Comparison of ENCODE assay signal across 9 cellular contexts in the genomic region with DNA sequence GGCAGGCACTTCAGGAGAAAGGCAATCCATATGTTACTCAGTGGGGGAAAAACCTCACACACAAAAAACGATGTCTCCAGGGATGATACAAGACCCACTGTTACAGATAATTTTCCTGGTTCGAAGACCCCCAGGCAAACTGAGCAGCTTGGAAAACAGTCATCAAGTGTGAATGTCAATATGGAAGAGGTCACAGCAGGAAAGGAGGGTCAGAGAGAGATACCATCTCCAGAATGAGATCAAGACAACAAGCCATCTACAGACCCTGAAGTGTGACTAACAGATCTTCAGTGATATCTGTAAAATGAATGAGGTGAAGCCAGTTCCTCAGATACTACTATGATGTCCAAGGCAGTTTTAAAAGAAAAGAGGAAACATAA. TPM values are rescaled to one million over a fixed set of nuclear protein-coding genes. Genes with fewer than 3 reads are reported as not detected.
DNase-seq lines count a peak whose midpoint lies in the region; TF ChIP-seq lines count a peak whose summit lies in the region.
"Had no signal": no experiment of that assay in that cellular context is flagged by ENCODE, and none has a peak within 500 bp of the region (broad histone marks: within the 10 kb centered on the region; RNA-seq: fewer than 3 reads in every experiment).

No MANE protein-coding gene starts in this region.

- no peaks in the 10 kb centered on the region for H3K27me3 Mint-ChIP-seq in T-helper 1 cell treated with Interleukin-12 subunit alpha and Interleukin-12 subunit beta and Interleukin-4 antibody, amounts not matched to agents 30 μg/mL and 1 μg/mL, for 36 hours (ENCODE audit: low read depth)
- no peaks in the 10 kb centered on the region for H3K27me3 Mint-ChIP-seq in activated T-helper 2 cell treated with anti-CD3 and anti-CD28 coated beads, Interferon-gamma antibody, Interleukin-2, Interleukin-4, amounts not matched to agents 10 μg/mL and 5 μg/mL and 100 μg/mL, durations not matched to agents 14 hours and 24 hours and 36 hours (ENCODE audit: low read depth)
- no peaks in the 10 kb centered on the region for H3K27me3 Mint-ChIP-seq in progenitor cell of endocrine pancreas

- H3K27me3 ChIP-seq in H7 (ENCODE audit: control insufficient read depth, insufficient read depth, low read length), result no peaks in the 10 kb centered on the region

- H3K4me3 Mint-ChIP-seq in T-helper 1 cell treated with Interleukin-12 subunit alpha and Interleukin-12 subunit beta and Interleukin-4 antibody, amounts not matched to agents 30 μg/mL and 1 μg/mL, for 36 hours, result peak overlapping the region; percentile 52
- H3K4me3 Mint-ChIP-seq in activated T-helper 2 cell treated with anti-CD3 and anti-CD28 coated beads, Interferon-gamma antibody, Interleukin-2, Interleukin-4, amounts not matched to agents 10 μg/mL and 5 μg/mL and 100 μg/mL, durations not matched to agents 14 hours and 24 hours and 36 hours (ENCODE audit: low read depth), result no peak overlapping the region
- no peak overlapping the region for H3K4me3 Mint-ChIP-seq in progenitor cell of endocrine pancreas (ENCODE audit: low read depth)

- no peak for TF ChIP-seq CTCF in progenitor cell of endocrine pancreas (IDR thresholded peaks at IDR 0.05; ENCODE audit: unreplicated experiment)

- in situ Hi-C loops in KBM-7 (cut with MboI; ENCODE audit: low pct_unique_long_range_greater_than_20kb, low sequenced_read_pairs), result no loop called here

- no peak for DNase-seq in T-helper 1 cell
- DNase-seq in KBM-7, result peak; percentile 35
- DNase-seq in activated T-helper 2 cell treated with anti-CD3 and anti-CD28 coated beads, Interferon-gamma antibody, Interleukin-2, Interleukin-4, amounts not matched to agents 10 μg/mL and 5 μg/mL and 100 μg/mL, durations not matched to agents 14 hours and 24 hours and 36 hours (ENCODE audit: low spot score), result no peak
- DNase-seq in progenitor cell of endocrine pancreas (ENCODE audit: low spot score, unreplicated experiment), result no peak
- DNase-seq in mesenteric fat pad (ENCODE audit: low spot score), result no peak
- no peak for DNase-seq in kidney glomerular epithelial cell (lab: John Stamatoyannopoulos, UW)
- DNase-seq in H7, result no peak
- DNase-seq: NCI-H226 had no signal

- intact Hi-C loops in activated T-helper 2 cell treated with anti-CD3 and anti-CD28 coated beads, Interferon-gamma antibody, Interleukin-2, Interleukin-4, amounts not matched to agents 10 μg/mL and 5 μg/mL and 100 μg/mL, durations not matched to agents 14 hours and 24 hours and 36 hours (cut with micrococcal nuclease), result loop anchor here (1.0 kb wide), 1 partner anchor 29 kb away; a partner anchor contains a TSS

- peaks cover 26% of the 10 kb centered on the region for H3K36me3 Mint-ChIP-seq in T-helper 1 cell treated with Interleukin-12 subunit alpha and Interleukin-12 subunit beta and Interleukin-4 antibody, amounts not matched to agents 30 μg/mL and 1 μg/mL, for 36 hours (ENCODE audit: low read depth)
- peaks cover 56% of the 10 kb centered on the region for H3K36me3 Mint-ChIP-seq in activated T-helper 2 cell treated with anti-CD3 and anti-CD28 coated beads, Interferon-gamma antibody, Interleukin-2, Interleukin-4, amounts not matched to agents 10 μg/mL and 5 μg/mL and 100 μg/mL, durations not matched to agents 14 hours and 24 hours and 36 hours (ENCODE audit: low read depth)
- H3K36me3 Mint-ChIP-seq in progenitor cell of endocrine pancreas (ENCODE audit: insufficient read depth), result peaks cover 19% of the 10 kb centered on the region

- H3K9me3 Mint-ChIP-seq in T-helper 1 cell treated with Interleukin-12 subunit alpha and Interleukin-12 subunit beta and Interleukin-4 antibody, amounts not matched to agents 30 μg/mL and 1 μg/mL, for 36 hours, result no peaks in the 10 kb centered on the region
- no peaks in the 10 kb centered on the region for H3K9me3 Mint-ChIP-seq in activated T-helper 2 cell treated with anti-CD3 and anti-CD28 coated beads, Interferon-gamma antibody, Interleukin-2, Interleukin-4, amounts not matched to agents 10 μg/mL and 5 μg/mL and 100 μg/mL, durations not matched to agents 14 hours and 24 hours and 36 hours
- H3K9me3 Mint-ChIP-seq in progenitor cell of endocrine pancreas (ENCODE audit: low read depth), result no peaks in the 10 kb centered on the region

- H3K4me1 Mint-ChIP-seq in T-helper 1 cell treated with Interleukin-12 subunit alpha and Interleukin-12 subunit beta and Interleukin-4 antibody, amounts not matched to agents 30 μg/mL and 1 μg/mL, for 36 hours (ENCODE audit: low read depth), result peaks cover 16% of the 10 kb centered on the region
- H3K4me1 Mint-ChIP-seq in activated T-helper 2 cell treated with anti-CD3 and anti-CD28 coated beads, Interferon-gamma antibody, Interleukin-2, Interleukin-4, amounts not matched to agents 10 μg/mL and 5 μg/mL and 100 μg/mL, durations not matched to agents 14 hours and 24 hours and 36 hours (ENCODE audit: low read depth), result peaks cover 19% of the 10 kb centered on the region
- H3K4me1 Mint-ChIP-seq in progenitor cell of endocrine pancreas (ENCODE audit: low read depth), result peaks cover 6% of the 10 kb centered on the region

- H3K36me3 ChIP-seq in H7 (replicated peaks; ENCODE audit: control insufficient read depth, insufficient read depth, low read length), result peaks cover 2% of the 10 kb centered on the region; the same call in 1 of the 2 replicates

- H3K4me3 ChIP-seq in H7 (ENCODE audit: insufficient read depth, low read depth, low read length), result no peak overlapping the region

- H3K27ac Mint-ChIP-seq in T-helper 1 cell treated with Interleukin-12 subunit alpha and Interleukin-12 subunit beta and Interleukin-4 antibody, amounts not matched to agents 30 μg/mL and 1 μg/mL, for 36 hours, result peak overlapping the region; percentile 92
- peak overlapping the region; percentile 83 for H3K27ac Mint-ChIP-seq in activated T-helper 2 cell treated with anti-CD3 and anti-CD28 coated beads, Interferon-gamma antibody, Interleukin-2, Interleukin-4, amounts not matched to agents 10 μg/mL and 5 μg/mL and 100 μg/mL, durations not matched to agents 14 hours and 24 hours and 36 hours
- peak overlapping the region; percentile 36 for H3K27ac Mint-ChIP-seq in progenitor cell of endocrine pancreas

RNA-seq across cellular contexts. Expression of a gene that starts 28.6 kb away (rescaled TPM):
- total RNA-seq in activated T-helper 2 cell treated with anti-CD3 and anti-CD28 coated beads, Interferon-gamma antibody, Interleukin-2, Interleukin-4, amounts not matched to agents 10 μg/mL and 5 μg/mL and 100 μg/mL, durations not matched to agents 14 hours and 24 hours and 36 hours, result 33.9 and 38.2 TPM in 2 replicates
- total RNA-seq in progenitor cell of endocrine pancreas, result 71.5 and 78.8 TPM in 2 replicates
- 278 TPM for total RNA-seq in mesenteric fat pad
- total RNA-seq in H7 (2014; rRNA removed; shearing (Covaris generic)), result 27.5 and 34.7 TPM in 2 replicates

Comparison
In these comparisons a context has a peak if more than half of its experiments do, and no peak if none do; other contexts are left out.
1. H3K27ac Mint-ChIP-seq: peak in every context shown above with its lines; median percentile 92 in T-helper 1 cell treated with Interleukin-12 subunit alpha and Interleukin-12 subunit beta and Interleukin-4 antibody, amounts not matched to agents 30 μg/mL and 1 μg/mL, for 36 hours; 83 in activated T-helper 2 cell treated with anti-CD3 and anti-CD28 coated beads, Interferon-gamma antibody, Interleukin-2, Interleukin-4, amounts not matched to agents 10 μg/mL and 5 μg/mL and 100 μg/mL, durations not matched to agents 14 hours and 24 hours and 36 hours; 36 in progenitor cell of endocrine pancreas.